ENCODE assay signal across 8 cellular contexts in genomic region chr5:271828-272167, GRCh38. TPM values are rescaled to one million over a fixed set of nuclear protein-coding genes. Genes with fewer than 3 reads are reported as not detected.
DNase-seq lines count a peak whose midpoint lies in the region; ATAC-seq and TF ChIP-seq lines count a peak whose summit lies in the region.
"Not testable (repeated sequence)": the region's sequence is repeated elsewhere in the genome, so short reads cannot be mapped to it uniquely, and the experiment has no call there.

No MANE protein-coding gene starts in this region.

- peaks cover 21% of the 10 kb centered on the region for H3K4me1 ChIP-seq in DOHH2 (ENCODE audit: control insufficient read depth, low read length)
- H3K4me1 ChIP-seq in esophagus (ENCODE audit: control insufficient read depth in 2 of 2, insufficient read depth in 2 of 2, low read length in 1 of 2); right lobe of liver; trophoblast cell (ENCODE audit: control insufficient read depth in 1 of 2, insufficient read depth in 2 of 2, low read length in 2 of 2): not testable (repeated sequence)

- H3F3A ChIP-seq in DOHH2 (ENCODE audit: control insufficient read depth, insufficient read depth): peaks cover 18% of the 10 kb centered on the region

- in situ Hi-C loops in astrocyte of the cerebellum (cut with HindIII; ENCODE audit: low sequenced_read_pairs): not testable (repeated sequence)

- peak overlapping the region; percentile 74 for H3K14ac ChIP-seq in trophoblast cell (ENCODE audit: low read length)

- peaks cover 14% of the 10 kb centered on the region for H3K36me3 Mint-ChIP-seq in T-helper 1 cell treated with Interleukin-12 subunit alpha and Interleukin-12 subunit beta and Interleukin-4 antibody, amounts not matched to agents 30 μg/mL and 1 μg/mL, for 36 hours (ENCODE audit: low read depth)
- H3K36me3 Mint-ChIP-seq in type B pancreatic cell: not testable (repeated sequence)

- H3K9ac ChIP-seq in trophoblast cell (ENCODE audit: low read length): peak overlapping the region; percentile 94

- H3K27ac ChIP-seq in DOHH2 (ENCODE audit: low read depth, low read length) (peak overlapping the region; percentile 18; the same call in 1 of the 2 replicates), esophagus (ENCODE audit: low read depth in 2 of 2, low read length in 1 of 2) (peak overlapping the region; percentile 96 to 97), right lobe of liver (peak overlapping the region; percentile 71 to 91 (median 89)), trophoblast cell (ENCODE audit: low read depth, low read length) (peak overlapping the region; percentile 61)

- peak overlapping the region; percentile 73 for H3K4ac ChIP-seq in trophoblast cell (ENCODE audit: low read depth, low read length)

- H4K91ac ChIP-seq in trophoblast cell (ENCODE audit: low read depth, low read length): peak overlapping the region; percentile 80

- TF ChIP-seq POLR2A in right lobe of liver (IDR thresholded peaks at IDR 0.05): not testable (repeated sequence)

- H2AFZ ChIP-seq in trophoblast cell (ENCODE audit: insufficient read depth, low read length, poor library complexity): peak overlapping the region; percentile 65

- H3K9me2 ChIP-seq in DOHH2 (replicated peaks; ENCODE audit: control insufficient read depth, low read length): not testable (repeated sequence)

- peak; percentile 15 for ATAC-seq in HG03280 (IDR thresholded peaks at IDR 0.05; ENCODE audit: unreplicated experiment)
- ATAC-seq in right lobe of liver: not testable (repeated sequence)

- H3K4me3 Mint-ChIP-seq in T-helper 1 cell treated with Interleukin-12 subunit alpha and Interleukin-12 subunit beta and Interleukin-4 antibody, amounts not matched to agents 30 μg/mL and 1 μg/mL, for 36 hours: peak overlapping the region; percentile 96
- H3K4me3 Mint-ChIP-seq in type B pancreatic cell: peak overlapping the region; percentile 96

- H2BK12ac ChIP-seq in trophoblast cell (ENCODE audit: low read length): not testable (repeated sequence)

- not testable (repeated sequence) for H4K20me1 ChIP-seq in DOHH2 (ENCODE audit: control insufficient read depth, insufficient read depth, low read depth, low read length)

- peak overlapping the region; percentile 48 for H2BK120ac ChIP-seq in trophoblast cell (ENCODE audit: insufficient read depth, low read length, poor library complexity)

- H4K8ac ChIP-seq in trophoblast cell (ENCODE audit: low read depth, low read length): peak overlapping the region; percentile 85

- peak overlapping the region; percentile 90 for H3K4me3 ChIP-seq in DOHH2 (ENCODE audit: low read length)
- peak overlapping the region; percentile 78 for H3K4me3 ChIP-seq in astrocyte of the cerebellum (ENCODE audit: low read depth, low read length)
- H3K4me3 ChIP-seq in esophagus (ENCODE audit: low read depth in 1 of 2, low read length in 2 of 2): peak overlapping the region; percentile 95 to 98
- peak overlapping the region; percentile 94 to 99 (median 95) for H3K4me3 ChIP-seq in right lobe of liver
- H3K4me3 ChIP-seq in trophoblast cell (ENCODE audit: low read depth, low read length): peak overlapping the region; percentile 97

- peak overlapping the region; percentile 88 for H3K18ac ChIP-seq in trophoblast cell (ENCODE audit: low read length)

- 1 to 2% methylated on average over 27 to 41 of the region's 41 CpGs for whole genome bisulfite sequencing in esophagus, 2 donors
- WGBS in right lobe of liver (ENCODE audit: insufficient coverage, low coverage, low lambda C conversion rate, missing lambda C conversion rate): 0% methylated on average over 4 of the region's 41 CpGs
- no CpG with 5 or more reads among the region's 41 CpGs for WGBS in trophoblast cell (ENCODE audit: extremely low coverage, insufficient coverage, insufficient read length)

- peaks cover 30% of the 10 kb centered on the region for H3K4me1 Mint-ChIP-seq in T-helper 1 cell treated with Interleukin-12 subunit alpha and Interleukin-12 subunit beta and Interleukin-4 antibody, amounts not matched to agents 30 μg/mL and 1 μg/mL, for 36 hours (ENCODE audit: low read depth)
- peaks cover 20% of the 10 kb centered on the region for H3K4me1 Mint-ChIP-seq in type B pancreatic cell (ENCODE audit: unreplicated experiment)

- not testable (repeated sequence) for H3K27me3 ChIP-seq in DOHH2 (ENCODE audit: control insufficient read depth, low read length); esophagus (ENCODE audit: control insufficient read depth in 1 of 2, insufficient read depth in 2 of 2, low read length in 2 of 2); right lobe of liver; trophoblast cell (ENCODE audit: insufficient read depth, low read length)

- not testable (repeated sequence) for H3K27me3 Mint-ChIP-seq in T-helper 1 cell treated with Interleukin-12 subunit alpha and Interleukin-12 subunit beta and Interleukin-4 antibody, amounts not matched to agents 30 μg/mL and 1 μg/mL, for 36 hours (ENCODE audit: low read depth); type B pancreatic cell

- H3K79me2 ChIP-seq in DOHH2 (ENCODE audit: control insufficient read depth, low read length): peaks cover 48% of the 10 kb centered on the region
- not testable (repeated sequence) for H3K79me2 ChIP-seq in trophoblast cell (ENCODE audit: control insufficient read depth, insufficient read depth, low read length, poor library complexity)

- peak overlapping the region; percentile 24 for H2BK5ac ChIP-seq in trophoblast cell (ENCODE audit: low read depth, low read length, poor library complexity)

- not testable (repeated sequence) for H3K9me3 ChIP-seq in DOHH2 (ENCODE audit: control insufficient read depth, insufficient read depth, low read length); esophagus (ENCODE audit: control insufficient read depth in 2 of 2, insufficient read depth in 1 of 2, low read depth in 1 of 2, low read length in 1 of 2); right lobe of liver; trophoblast cell (ENCODE audit: insufficient read depth, low read depth, low read length)

- H4K12ac ChIP-seq in trophoblast cell (ENCODE audit: low read depth, low read length): peak overlapping the region; percentile 34

- DNase-seq in astrocyte of the cerebellum (ENCODE audit: low read depth); right lobe of liver; trophoblast cell; type B pancreatic cell (ENCODE audit: extremely low spot score, unreplicated experiment): not testable (repeated sequence)

- H3K79me1 ChIP-seq in trophoblast cell (ENCODE audit: low read length): not testable (repeated sequence)

- not testable (repeated sequence) for TF ChIP-seq CTCF in DOHH2 (IDR thresholded peaks at IDR 0.05; ENCODE audit: low read depth, low read length, poor library complexity, severe bottlenecking); astrocyte of the cerebellum (IDR thresholded peaks at IDR 0.05; ENCODE audit: low read depth, low read length, missing control alignments); right lobe of liver (IDR thresholded peaks at IDR 0.05); type B pancreatic cell (conservative IDR thresholded peaks at IDR 0.05)

- peaks cover 33% of the 10 kb centered on the region for H3K36me3 ChIP-seq in DOHH2 (ENCODE audit: control insufficient read depth, low read length)
- not testable (repeated sequence) for H3K36me3 ChIP-seq in esophagus (ENCODE audit: control insufficient read depth in 2 of 2, insufficient read depth in 2 of 2, low read length in 1 of 2)
- H3K36me3 ChIP-seq in right lobe of liver: peaks cover 0 to 21% (median 0%) of the 10 kb centered on the region in 4 donors
- peaks cover 13 to 15% of the 10 kb centered on the region in 2 experiments for H3K36me3 ChIP-seq in trophoblast cell (ENCODE audit: control insufficient read depth in 1 of 2, insufficient read depth in 2 of 2, low read length in 2 of 2)

- not testable (repeated sequence) for H3K9me3 Mint-ChIP-seq in T-helper 1 cell treated with Interleukin-12 subunit alpha and Interleukin-12 subunit beta and Interleukin-4 antibody, amounts not matched to agents 30 μg/mL and 1 μg/mL, for 36 hours; type B pancreatic cell

- peak overlapping the region; percentile 91 for H3K27ac Mint-ChIP-seq in T-helper 1 cell treated with Interleukin-12 subunit alpha and Interleukin-12 subunit beta and Interleukin-4 antibody, amounts not matched to agents 30 μg/mL and 1 μg/mL, for 36 hours
- H3K27ac Mint-ChIP-seq in type B pancreatic cell: peak overlapping the region; percentile 87

- not testable (repeated sequence) for H2AK5ac ChIP-seq in trophoblast cell (ENCODE audit: low read length)

- H3K4me2 ChIP-seq in DOHH2 (ENCODE audit: low read length) (peak overlapping the region; percentile 63), trophoblast cell (ENCODE audit: low read length) (peak overlapping the region; percentile 65)

- intact Hi-C loops in right lobe of liver (cut with DNase I): not testable (repeated sequence)

- H3K23ac ChIP-seq in trophoblast cell (ENCODE audit: low read length): not testable (repeated sequence)

RNA-seq across cellular contexts. Expression of gene PDCD6, which starts 0.4 kb away (rescaled TPM):
- polyA plus RNA-seq in esophagus: 100 to 1,000 TPM; 152 to 159 TPM
- 10 to 100 TPM; 33.4 to 52.2 (median 41.3) TPM for total RNA-seq in right lobe of liver
- polyA plus RNA-seq in trophoblast cell (2013): 84.3 and 85.8 TPM in 2 replicates
- 90.8 and 107 TPM in 2 replicates for total RNA-seq in type B pancreatic cell (ENCODE audit: low replicate concordance)

RNA-seq across cellular contexts. Expression of gene AHRR, which starts 49.7 kb away (rescaled TPM):
- polyA plus RNA-seq in esophagus: 1 to 10 TPM; 1.2 to 1.7 TPM
- total RNA-seq in right lobe of liver: under 1 TPM; 0.06 to 0.81 (median 0.43) TPM
- polyA plus RNA-seq in trophoblast cell (2013): 1.1 and 1.3 TPM in 2 replicates
- total RNA-seq in type B pancreatic cell (ENCODE audit: low replicate concordance): 7.9 and 13.4 TPM in 2 replicates

RNA-seq across cellular contexts. Expression of gene SDHA, which starts 53.7 kb away (rescaled TPM):
- polyA plus RNA-seq in esophagus: 10 to 100 TPM; 43.7 to 63.1 TPM
- total RNA-seq in right lobe of liver (100 to 1,000 TPM; 165 to 223 (median 188) TPM), type B pancreatic cell (ENCODE audit: low replicate concordance) (143 and 179 TPM in 2 replicates)
- polyA plus RNA-seq in trophoblast cell (2013): 117 and 122 TPM in 2 replicates

RNA-seq across cellular contexts. Expression of gene CCDC127, which starts 53.8 kb away (rescaled TPM):
- 1 to 10 TPM; 1.4 to 1.7 TPM for polyA plus RNA-seq in esophagus
- total RNA-seq in right lobe of liver (1 to 10 TPM; 1.2 to 3.6 (median 2.2) TPM), type B pancreatic cell (ENCODE audit: low replicate concordance) (6.0 and 10.8 TPM in 2 replicates)
- 3.6 and 3.8 TPM in 2 replicates for polyA plus RNA-seq in trophoblast cell (2013)

Comparison
In these comparisons a context has a peak if more than half of its experiments do, and no peak if none do; other contexts are left out.
1. H3K27ac ChIP-seq: peak in every context shown above with its lines; median percentile 96 in esophagus; 89 in right lobe of liver; 61 in trophoblast cell; 18 in DOHH2.